In genomic region chr14:34538096-34538495, GRCh38 we compare ENCODE assay signal across 1 cellular context.
A peak's percentile ranks its signal among the peaks of the same experiment; 100 is the strongest.
TF ChIP-seq lines count a peak whose summit lies in the region.

No MANE protein-coding gene starts in this region.

TF ChIP-seq in K562, 482 proteins besides CTCF, POLR2A, EP300 and RAD21:
- 0 out of 2 replicates have a peak, but pooled peaks have one; percentile 18 for TF ChIP-seq ZFX (CRISPR knock-in tag; IDR thresholded peaks at IDR 0.05)
TF ChIP-seq in K562: peak in this region for 1; not testable (repeated sequence) for 481.
